In genomic region chr15:57345584-57345983, GRCh38 we compare ENCODE assay signal across 9 cellular contexts. TPM values are rescaled to one million over a fixed set of nuclear protein-coding genes. Genes with fewer than 3 reads are reported as not detected.
A peak's percentile ranks its signal among the peaks of the same experiment; 100 is the strongest.
DNase-seq lines count a peak whose midpoint lies in the region; ATAC-seq and TF ChIP-seq lines count a peak whose summit lies in the region.
"Had no signal": no experiment of that assay in that cellular context is flagged by ENCODE, and none has a peak within 500 bp of the region (broad histone marks: within the 10 kb centered on the region; RNA-seq: fewer than 3 reads in every experiment).

No MANE protein-coding gene starts in this region.

- peaks cover 7% of the 10 kb centered on the region for H3K9me3 ChIP-seq in left ventricle myocardium inferior (replicated peaks)

- no peaks in the 10 kb centered on the region for H3K36me3 ChIP-seq in left ventricle myocardium inferior

- H3K27ac ChIP-seq in left ventricle myocardium inferior (replicated peaks), result no peak overlapping the region

- DNase-seq in left ventricle myocardium inferior, result no peak
- DNase-seq in cardiac septum (ENCODE audit: low spot score), result no peak
- DNase-seq in OCI-M1 (lab: John Stamatoyannopoulos, UW), result peak; percentile 23
- DNase-seq in fibroblast of villous mesenchyme (ENCODE audit: low read depth), result no peak
- no peak for DNase-seq in SW480 (ENCODE audit: low spot score)
- no peak for DNase-seq in middle frontal gyrus (ENCODE audit: extremely low spot score, low spot score)
- DNase-seq: NCI-H187 treated with DMSO at 0.1 percent for 48 hours had no signal

- ATAC-seq in HG03460 (IDR thresholded peaks at IDR 0.05; ENCODE audit: unreplicated experiment) (no peak), HG02759 (IDR thresholded peaks at IDR 0.05; ENCODE audit: unreplicated experiment) (no peak)

- H3K4me3 ChIP-seq in left ventricle myocardium inferior, result no peak overlapping the region
- H3K4me3 ChIP-seq in fibroblast of villous mesenchyme (ENCODE audit: low read depth, low read length), result no peak overlapping the region

- no peaks in the 10 kb centered on the region for H3K27me3 ChIP-seq in left ventricle myocardium inferior (ENCODE audit: low read depth)

- TF ChIP-seq CTCF in left ventricle myocardium inferior (IDR thresholded peaks at IDR 0.05; ENCODE audit: borderline replicate concordance) (peak; percentile 33), fibroblast of villous mesenchyme (IDR thresholded peaks at IDR 0.05; ENCODE audit: insufficient read depth, low read depth, low read length) (peak; percentile 45)

- intact Hi-C loops in left ventricle myocardium inferior (cut with micrococcal nuclease), result no loop called here
- intact Hi-C loops in cardiac septum (cut with DNase I), result no loop called here

- H3K4me1 ChIP-seq in left ventricle myocardium inferior, result peaks cover 5% of the 10 kb centered on the region

RNA-seq across cellular contexts. Expression of gene CGNL1, which starts 30.7 kb away (rescaled TPM):
- 31.9 TPM for total RNA-seq in left ventricle myocardium inferior
- total RNA-seq in cardiac septum, result 19.6 TPM
- total RNA-seq in fibroblast of villous mesenchyme, result 0.43 and 0.64 TPM in 2 replicates

Comparison
In these comparisons a context has a peak if more than half of its experiments do, and no peak if none do; other contexts are left out.
1. RNA of gene CGNL1, which starts 30.7 kb away (total RNA-seq): 31.9 TPM in left ventricle myocardium inferior (single experiment) and 19.6 TPM in cardiac septum (single experiment); 0.43 to 0.64 TPM in fibroblast of villous mesenchyme; every median in the first group is over 10 times any median in the second.